In genomic region chr7:48097511-48098231, GRCh38 we compare ENCODE assay signal across 12 cellular contexts. TPM values are rescaled to one million over a fixed set of nuclear protein-coding genes. Genes with fewer than 3 reads are reported as not detected.
A peak's percentile ranks its signal among the peaks of the same experiment; 100 is the strongest.
DNase-seq lines count a peak whose midpoint lies in the region; ATAC-seq and TF ChIP-seq lines count a peak whose summit lies in the region.
"Had no signal": no experiment of that assay in that cellular context is flagged by ENCODE, and none has a peak within 500 bp of the region (broad histone marks: within the 10 kb centered on the region; RNA-seq: fewer than 3 reads in every experiment).

No MANE protein-coding gene starts in this region.

- H3K4me1 Mint-ChIP-seq in CD4-positive, CD25-positive, alpha-beta regulatory T cell: peaks cover 30 to 93% (median 55%) of the 10 kb centered on the region in 4 donors
- H3K4me1 Mint-ChIP-seq in activated naive CD8-positive, alpha-beta T cell treated with anti-CD3 and anti-CD28 coated beads, Interleukin-2, amount 10 ng/mL, durations not matched to agents 7 days and 5 days: peaks cover 46% of the 10 kb centered on the region

- TF ChIP-seq CTCF in HL-60 (IDR thresholded peaks at IDR 0.05; ENCODE audit: insufficient read depth, low read length) (no peak), mucosa of descending colon (IDR thresholded peaks at IDR 0.05) (no peak)

- peak overlapping the region; percentile 75 for H3K27ac ChIP-seq in CD4-positive, CD25-positive, alpha-beta regulatory T cell (ENCODE audit: insufficient read depth, low read length, poor library complexity, severe bottlenecking)
- peak overlapping the region; percentile 45 for H3K27ac ChIP-seq in HL-60 (replicated peaks)
- H3K27ac ChIP-seq: KMS-11 had no signal

- H3K36me3 ChIP-seq in CD4-positive, CD25-positive, alpha-beta regulatory T cell (ENCODE audit: control insufficient read depth, insufficient read depth, low read length): peaks cover 57% of the 10 kb centered on the region
- no peaks in the 10 kb centered on the region for H3K36me3 ChIP-seq in mucosa of descending colon (ENCODE audit: low read depth)

- no peaks in the 10 kb centered on the region for H3K9me3 ChIP-seq in CD4-positive, CD25-positive, alpha-beta regulatory T cell (ENCODE audit: control insufficient read depth in 2 of 2, low read length in 2 of 2)
- H3K9me3 ChIP-seq in mucosa of descending colon: no peaks in the 10 kb centered on the region

- DNase-seq in CD4-positive, CD25-positive, alpha-beta regulatory T cell: peak in 2 of 3 donors; percentile 22 to 78
- DNase-seq in HL-60 (ENCODE audit: low read depth in 1 of 2, low spot score in 1 of 2) (no peak), mucosa of descending colon (no peak)
- no peak for DNase-seq in activated naive CD8-positive, alpha-beta T cell treated with anti-CD3 and anti-CD28 coated beads, Interleukin-2, amount 10 ng/mL, durations not matched to agents 7 days and 5 days
- DNase-seq in effector CD4-positive, alpha-beta T cell: no peak
- DNase-seq in effector CD8-positive, alpha-beta T cell (lab: John Stamatoyannopoulos, UW): no peak
- DNase-seq: activated effector memory CD4-positive, alpha-beta T cell treated with anti-CD3 and anti-CD28 coated beads, Interleukin-2, amount 50 U/mL, for 16 hours; NCI-H510A; occipital lobe had no signal

- H3K4me1 ChIP-seq in CD4-positive, CD25-positive, alpha-beta regulatory T cell (ENCODE audit: control insufficient read depth, insufficient read depth, low read length, poor library complexity, severe bottlenecking): peaks cover 83% of the 10 kb centered on the region
- H3K4me1 ChIP-seq in mucosa of descending colon (ENCODE audit: low read depth): no peaks in the 10 kb centered on the region

- H3K27me3 ChIP-seq in CD4-positive, CD25-positive, alpha-beta regulatory T cell (ENCODE audit: control insufficient read depth, insufficient read depth, low read length): no peaks in the 10 kb centered on the region
- no peaks in the 10 kb centered on the region for H3K27me3 ChIP-seq in HL-60 (ENCODE audit: insufficient read depth, poor library complexity, severe bottlenecking)

- peaks cover 0 to 2% (median 0%) of the 10 kb centered on the region in 7 donors for H3K9me3 Mint-ChIP-seq in CD4-positive, CD25-positive, alpha-beta regulatory T cell
- H3K9me3 Mint-ChIP-seq in activated naive CD8-positive, alpha-beta T cell treated with anti-CD3 and anti-CD28 coated beads, Interleukin-2, amount 10 ng/mL, durations not matched to agents 7 days and 5 days: no peaks in the 10 kb centered on the region

- peak overlapping the region; percentile 82 to 89 (median 86) for H3K4me3 Mint-ChIP-seq in CD4-positive, CD25-positive, alpha-beta regulatory T cell
- H3K4me3 Mint-ChIP-seq in activated naive CD8-positive, alpha-beta T cell treated with anti-CD3 and anti-CD28 coated beads, Interleukin-2, amount 10 ng/mL, durations not matched to agents 7 days and 5 days: peak overlapping the region; percentile 79

- peak overlapping the region; percentile 88 to 99 (median 93) for H3K27ac Mint-ChIP-seq in CD4-positive, CD25-positive, alpha-beta regulatory T cell
- peak overlapping the region; percentile 93 for H3K27ac Mint-ChIP-seq in activated naive CD8-positive, alpha-beta T cell treated with anti-CD3 and anti-CD28 coated beads, Interleukin-2, amount 10 ng/mL, durations not matched to agents 7 days and 5 days

- POLR2A ChIA-PET in activated naive CD8-positive, alpha-beta T cell treated with anti-CD3 and anti-CD28 coated beads, Interleukin-2, amount 10 ng/mL, durations not matched to agents 7 days and 5 days (lab: Charles Lee): interaction anchor here (0.8 to 1.3 kb wide), 2 partner anchors 8 to 9 kb away, joined by 3 to 6 read pairs; no protein-coding TSS in a partner anchor

- ATAC-seq in CD4-positive, CD25-positive, alpha-beta regulatory T cell (ENCODE audit: low read depth in 2 of 2): peak; percentile 79
- ATAC-seq in activated naive CD8-positive, alpha-beta T cell treated with anti-CD3 and anti-CD28 coated beads, Interleukin-2, amount 10 ng/mL, durations not matched to agents 7 days and 5 days (ENCODE audit: low read depth): peak; percentile 66
- ATAC-seq in mucosa of descending colon: peak; percentile 32
- ATAC-seq in HG03354 (IDR thresholded peaks at IDR 0.05; ENCODE audit: poor library complexity, severe bottlenecking, unreplicated experiment): no peak
- ATAC-seq in HG03196 (IDR thresholded peaks at IDR 0.05; ENCODE audit: unreplicated experiment): no peak

- intact Hi-C loops in mucosa of descending colon (cut with DNase I, micrococcal nuclease): no loop called here

- peak overlapping the region; percentile 82 for H3K4me3 ChIP-seq in CD4-positive, CD25-positive, alpha-beta regulatory T cell (ENCODE audit: low read depth, low read length)
- H3K4me3 ChIP-seq in HL-60 (replicated peaks; ENCODE audit: insufficient read depth, low read length): no peak overlapping the region
- no peak overlapping the region for H3K4me3 ChIP-seq in mucosa of descending colon

- no peaks in the 10 kb centered on the region for H3K27me3 Mint-ChIP-seq in CD4-positive, CD25-positive, alpha-beta regulatory T cell
- no peaks in the 10 kb centered on the region for H3K27me3 Mint-ChIP-seq in activated naive CD8-positive, alpha-beta T cell treated with anti-CD3 and anti-CD28 coated beads, Interleukin-2, amount 10 ng/mL, durations not matched to agents 7 days and 5 days

- peaks cover 58% of the 10 kb centered on the region for H3K36me3 Mint-ChIP-seq in CD4-positive, CD25-positive, alpha-beta regulatory T cell
- peaks cover 53% of the 10 kb centered on the region for H3K36me3 Mint-ChIP-seq in activated naive CD8-positive, alpha-beta T cell treated with anti-CD3 and anti-CD28 coated beads, Interleukin-2, amount 10 ng/mL, durations not matched to agents 7 days and 5 days

RNA-seq across cellular contexts. Expression of gene UPP1, which starts 8.6 kb away (rescaled TPM):
- 66.6 TPM for total RNA-seq in CD4-positive, CD25-positive, alpha-beta regulatory T cell
- 100 to 1,000 TPM in 3 of 4 donors, 10 to 100 TPM in 1; 98.1 to 123 (median 110) TPM for polyA plus RNA-seq in CD4-positive, CD25-positive, alpha-beta regulatory T cell
- 10 to 100 TPM; 50.4 to 55.1 TPM for total RNA-seq in activated naive CD8-positive, alpha-beta T cell treated with anti-CD3 and anti-CD28 coated beads, Interleukin-2, amount 10 ng/mL, durations not matched to agents 7 days and 5 days
- total RNA-seq in mucosa of descending colon: 10 to 100 TPM; 30.7 to 63.6 (median 51.0) TPM

Comparison
In these comparisons a context has a peak if more than half of its experiments do, and no peak if none do; other contexts are left out.
1. ATAC-seq: peak in CD4-positive, CD25-positive, alpha-beta regulatory T cell (2 of 2), activated naive CD8-positive, alpha-beta T cell treated with anti-CD3 and anti-CD28 coated beads, Interleukin-2, amount 10 ng/mL, durations not matched to agents 7 days and 5 days (single experiment) and mucosa of descending colon (single experiment); none in HG03354 (single experiment) and HG03196 (single experiment).
2. DNase-seq: peak in CD4-positive, CD25-positive, alpha-beta regulatory T cell (2 of 3); none in HL-60 (0 of 2), activated naive CD8-positive, alpha-beta T cell treated with anti-CD3 and anti-CD28 coated beads, Interleukin-2, amount 10 ng/mL, durations not matched to agents 7 days and 5 days (single experiment), mucosa of descending colon (0 of 3), effector CD4-positive, alpha-beta T cell (single experiment) and effector CD8-positive, alpha-beta T cell (single experiment).